1 cellular context compared by ENCODE assay signal in genomic region chr9:127897194-127897692, GRCh38.
TF ChIP-seq lines count a peak whose summit lies in the region.

No MANE protein-coding gene starts in this region.

TF ChIP-seq in HepG2, 621 proteins besides CTCF, POLR2A, EP300 and RAD21 (continued from another document and continues in another):
- TF ChIP-seq PAXIP1 (CRISPR knock-in tag; conservative IDR thresholded peaks at IDR 0.05) (peak; percentile 94), ZNF720 (CRISPR knock-in tag; IDR thresholded peaks at IDR 0.05) (no peak), PHF21A (CRISPR knock-in tag; IDR thresholded peaks at IDR 0.05) (peak; percentile 87), ZBTB33 (CRISPR knock-in tag; IDR thresholded peaks at IDR 0.05) (peak; percentile 33; the same call in 1 of the 2 replicates), SMARCE1 (IDR thresholded peaks at IDR 0.05; ENCODE audit: borderline replicate concordance) (no peak), NONO (IDR thresholded peaks at IDR 0.05) (no peak), NONO (CRISPR knock-in tag; conservative IDR thresholded peaks at IDR 0.05) (no peak), IKZF1 (IDR thresholded peaks at IDR 0.05) (no peak), TOE1 (CRISPR knock-in tag; IDR thresholded peaks at IDR 0.05) (no peak), STAT5B (CRISPR knock-in tag; IDR thresholded peaks at IDR 0.05) (no peak), ZNF350 (CRISPR knock-in tag; IDR thresholded peaks at IDR 0.05; ENCODE audit: borderline replicate concordance, low read depth) (peak; percentile 44; the same call in 1 of the 2 replicates), ZNF276 (CRISPR knock-in tag; IDR thresholded peaks at IDR 0.05; ENCODE audit: low read depth) (no peak), ZNF775 (CRISPR knock-in tag; IDR thresholded peaks at IDR 0.05; ENCODE audit: borderline replicate concordance) (no peak), FOXM1 (CRISPR knock-in tag; IDR thresholded peaks at IDR 0.05) (no peak), ZNF879 (CRISPR knock-in tag; IDR thresholded peaks at IDR 0.05) (no peak), NR2F2 (IDR thresholded peaks at IDR 0.05; ENCODE audit: borderline replicate concordance, low read depth) (peak; percentile 78), ZNF737 (CRISPR knock-in tag; IDR thresholded peaks at IDR 0.05; ENCODE audit: borderline replicate concordance) (no peak), HNRNPLL (IDR thresholded peaks at IDR 0.05; ENCODE audit: low read depth, low read length, poor library complexity, severe bottlenecking) (no peak), ZNF678 (CRISPR knock-in tag; IDR thresholded peaks at IDR 0.05) (no peak), ZBTB39 (CRISPR knock-in tag; IDR thresholded peaks at IDR 0.05) (no peak), GMEB2 (CRISPR knock-in tag; IDR thresholded peaks at IDR 0.05; ENCODE audit: low read depth) (no peak), PPARG (CRISPR knock-in tag; conservative IDR thresholded peaks at IDR 0.05) (peak; percentile 93), ZNF275 (CRISPR knock-in tag; IDR thresholded peaks at IDR 0.05; ENCODE audit: borderline replicate concordance) (no peak), RXRB (CRISPR knock-in tag; IDR thresholded peaks at IDR 0.05; ENCODE audit: borderline replicate concordance) (peak; percentile 82; the same call in 1 of the 2 replicates), TCF7 (IDR thresholded peaks at IDR 0.05; ENCODE audit: low read depth) (peak; percentile 74), ZNF660 (CRISPR knock-in tag; IDR thresholded peaks at IDR 0.05; ENCODE audit: borderline replicate concordance, low read depth) (no peak), E2F2 (CRISPR knock-in tag; IDR thresholded peaks at IDR 0.05; ENCODE audit: borderline replicate concordance) (no peak), ZNF260 (CRISPR knock-in tag; IDR thresholded peaks at IDR 0.05; ENCODE audit: borderline replicate concordance, low read depth) (no peak), ZNF674 (CRISPR knock-in tag; IDR thresholded peaks at IDR 0.05; ENCODE audit: low read depth) (no peak), GATAD1 (CRISPR knock-in tag; IDR thresholded peaks at IDR 0.05) (no peak), ZNF556 (CRISPR knock-in tag; IDR thresholded peaks at IDR 0.05; ENCODE audit: borderline replicate concordance) (no peak), ZNF441 (CRISPR knock-in tag; IDR thresholded peaks at IDR 0.05; ENCODE audit: borderline replicate concordance) (peak; percentile 99), RFXANK (CRISPR knock-in tag; IDR thresholded peaks at IDR 0.05) (no peak), ZNF839 (CRISPR knock-in tag; IDR thresholded peaks at IDR 0.05; ENCODE audit: borderline replicate concordance) (no peak), PAX8 (CRISPR knock-in tag; IDR thresholded peaks at IDR 0.05; ENCODE audit: borderline replicate concordance) (no peak), ZFP82 (CRISPR knock-in tag; IDR thresholded peaks at IDR 0.05; ENCODE audit: borderline replicate concordance) (no peak), TRIM24 (CRISPR knock-in tag; IDR thresholded peaks at IDR 0.05) (no peak), SRSF1 (optimal IDR thresholded peaks at IDR 0.05; ENCODE audit: low read depth, low read length) (no peak), CERS6 (CRISPR knock-in tag; IDR thresholded peaks at IDR 0.05) (no peak), PRDM15 (CRISPR knock-in tag; IDR thresholded peaks at IDR 0.05) (no peak), ASH2L (IDR thresholded peaks at IDR 0.05; ENCODE audit: insufficient read length, low read depth, low read length) (peak; percentile 32), ZBTB43 (CRISPR knock-in tag; conservative IDR thresholded peaks at IDR 0.05) (no peak), ZSCAN12 (CRISPR knock-in tag; IDR thresholded peaks at IDR 0.05) (no peak)
